Comparison of ENCODE assay signal across 21 cellular contexts in genomic region chr22:32591620-32592019, GRCh38.
DNase-seq lines count a peak whose midpoint lies in the region; ATAC-seq, FAIRE-seq and TF ChIP-seq lines count a peak whose summit lies in the region.
"Had no signal": no experiment of that assay in that cellular context is flagged by ENCODE, and none has a peak within 500 bp of the region (broad histone marks: within the 10 kb centered on the region; RNA-seq: fewer than 3 reads in every experiment).

No MANE protein-coding gene starts in this region.

- no peaks in the 10 kb centered on the region for H3K9me1 ChIP-seq in K562 (ENCODE audit: control insufficient read depth, insufficient read depth, low read length)

- H3K4me3 ChIP-seq in K562: no peak overlapping the region
- H3K4me3 ChIP-seq: cardiac muscle cell, left lung, pancreas, SJCRH30, tibial nerve had no signal

- no peak overlapping the region for H3K9ac ChIP-seq in K562 (ENCODE audit: insufficient read depth in 1 of 2, low read depth in 2 of 2, low read length in 2 of 2)

- no peak overlapping the region for H2AFZ ChIP-seq in K562 (ENCODE audit: low read depth, low read length)

- no peak for FAIRE-seq in K562 (lab: Jason Lieb, UNC)
- FAIRE-seq in GM12892 (lab: Jason Lieb, UNC): no peak
- FAIRE-seq: pancreas had no signal

- BruUV-seq in K562 (replicated peaks; lab: Mats Ljungman, UMichigan): no TSS peak

- H4K20me1 ChIP-seq in K562 (replicated peaks; ENCODE audit: control insufficient read depth, insufficient read depth, low read length): no peaks in the 10 kb centered on the region

- no peak for TF ChIP-seq RAD21 in K562 (CRISPR knock-in tag; conservative IDR thresholded peaks at IDR 0.05 in 1 of 2, IDR thresholded peaks at IDR 0.05 in 1 of 2)

- POLR2A ChIA-PET in K562 (lab: Yijun Ruan, JAX): interaction anchor here (0.9 kb wide), 1 partner anchor 11 kb away, joined by 3 read pairs; no protein-coding TSS in a partner anchor

- TF ChIP-seq CTCF in K562 (IDR thresholded peaks at IDR 0.05 in 2 of 3, conservative IDR thresholded peaks at IDR 0.05 in 1 of 3; ENCODE audit: insufficient read depth in 2 of 3, low read depth in 1 of 3, low read length in 3 of 3): no peak

- no peaks in the 10 kb centered on the region for H3K36me3 ChIP-seq in K562 (ENCODE audit: control insufficient read depth, insufficient read depth, low read length)
- H3K36me3 ChIP-seq: cardiac muscle cell, left lung, pancreas, SJCRH30, tibial nerve had no signal

- intact Hi-C loops in K562 (cut with micrococcal nuclease): no loop called here

- H3K79me2 ChIP-seq in K562 (ENCODE audit: control insufficient read depth, insufficient read depth, low read length): no peaks in the 10 kb centered on the region

- 38% methylated on average over 9 of the region's 9 CpGs for WGBS in K562 (ENCODE audit: insufficient coverage, low coverage, missing lambda C conversion rate)

- ATAC-seq in K562: no peak
- no peak for ATAC-seq in GM18520 (IDR thresholded peaks at IDR 0.05; ENCODE audit: unreplicated experiment)
- no peak for ATAC-seq in HG02678 (IDR thresholded peaks at IDR 0.05; ENCODE audit: unreplicated experiment)
- ATAC-seq: activated naive CD4-positive, alpha-beta T cell treated with anti-CD3 and anti-CD28 coated beads, Interleukin-2, amount 50 U/mL, for 72 hours; left lung; pancreas; stimulated activated effector memory CD8-positive, alpha-beta T cell treated with anti-CD3 and anti-CD28 coated beads, Interleukin-12 subunit alpha, Interleukin-12 subunit beta, amount 100 ng/mL, for 72 hours had no signal

- TF ChIP-seq POLR2A in K562 (conservative IDR thresholded peaks at IDR 0.05) (no peak), GM12892 (IDR thresholded peaks at IDR 0.05; ENCODE audit: low read depth, low read length) (no peak)

- no peak for TF ChIP-seq EP300 in K562 (IDR thresholded peaks at IDR 0.05; ENCODE audit: low read length)

- no peak overlapping the region for H3K4me2 ChIP-seq in K562 (ENCODE audit: insufficient read depth, low read length)

- DNase-seq in ELR (ENCODE audit: low read depth): peak; percentile 81
- peak; percentile 5 for DNase-seq in NCI-H460 (ENCODE audit: extremely low read depth, low read depth)
- no peak for DNase-seq in K562 (ENCODE audit: extremely low read depth in 1 of 4, low spot score in 3 of 4)
- peak; percentile 8 for DNase-seq in mesenteric fat pad (ENCODE audit: low spot score)
- no peak for DNase-seq in GM12892 (ENCODE audit: insufficient read length)
- no peak for DNase-seq in OCI-M2 (lab: John Stamatoyannopoulos, UW; ENCODE audit: unreplicated experiment)
- DNase-seq: activated CD4-positive, alpha-beta memory T cell treated with anti-CD3 and anti-CD28 coated beads for 36 hours; activated T-cell treated with anti-CD3 and anti-CD28 coated beads, Interleukin-2, amount 50 U/mL, for 48 hours; DMS153; left lung; NCI-H1436; NCI-H345; pancreas; SJCRH30 had no signal

- H3K27me3 ChIP-seq in K562 (ENCODE audit: control insufficient read depth in 2 of 2, insufficient read depth in 2 of 2, low read length in 2 of 2): no peaks in the 10 kb centered on the region
- H3K27me3 ChIP-seq: cardiac muscle cell, left lung, pancreas, SJCRH30, tibial nerve had no signal

- H3K27ac ChIP-seq in K562 (ENCODE audit: extremely low read depth, low read depth, low read length): no peak overlapping the region
- H3K27ac ChIP-seq: C4-2B, cardiac muscle cell, left lung, pancreas, SJCRH30, tibial nerve had no signal

- in situ Hi-C loops in K562 (cut with MboI): no loop called here

- H3K9me3 ChIP-seq in K562 (replicated peaks; ENCODE audit: control insufficient read depth, insufficient read depth, low read depth, low read length): peaks cover 6% of the 10 kb centered on the region; the same call in 1 of the 2 replicates
- H3K9me3 ChIP-seq: pancreas had no signal

- CTCF ChIA-PET in K562 (lab: Yijun Ruan, JAX; ENCODE audit: low intra/inter-chr PET ratio): no interaction called here

- H3K4me1 ChIP-seq in K562 (replicated peaks in 1 of 2; ENCODE audit: control insufficient read depth in 2 of 2, insufficient read depth in 2 of 2, low read length in 2 of 2): peaks cover 0 to 1% of the 10 kb centered on the region in 2 experiments; a peak in 1 of 5 replicates
- H3K4me1 ChIP-seq: left lung, pancreas, SJCRH30 had no signal

TF ChIP-seq in K562, 482 proteins besides CTCF, POLR2A, EP300 and RAD21 (continues in another document):
- TF ChIP-seq FOS (IDR thresholded peaks at IDR 0.05; ENCODE audit: extremely low read depth, insufficient read length) (no peak), MBD2 (IDR thresholded peaks at IDR 0.05; ENCODE audit: borderline replicate concordance, low read depth) (no peak), ATF4 (CRISPR knock-in tag; IDR thresholded peaks at IDR 0.05) (peak; percentile 88), ID3 (CRISPR knock-in tag; IDR thresholded peaks at IDR 0.05) (no peak), ID3 (tag; IDR thresholded peaks at IDR 0.05) (0 out of 2 replicates have a peak, but pooled peaks have one; percentile 37), ZBTB2 (IDR thresholded peaks at IDR 0.05) (no peak), HOXB6 (CRISPR knock-in tag; IDR thresholded peaks at IDR 0.05; ENCODE audit: borderline replicate concordance) (no peak), SMAD3 (CRISPR knock-in tag; conservative IDR thresholded peaks at IDR 0.05) (peak; percentile 86), ZNF174 (CRISPR knock-in tag; IDR thresholded peaks at IDR 0.05) (no peak), E2F3 (CRISPR knock-in tag; IDR thresholded peaks at IDR 0.05) (0 out of 2 replicates have a peak, but pooled peaks have one; percentile 41), E4F1 (CRISPR knock-in tag; IDR thresholded peaks at IDR 0.05; ENCODE audit: borderline replicate concordance) (no peak), ZNF239 (CRISPR knock-in tag; IDR thresholded peaks at IDR 0.05) (peak; percentile 77), TEAD4 (IDR thresholded peaks at IDR 0.05; ENCODE audit: low read length) (peak; percentile 47; the same call in 1 of the 2 replicates), TEAD4 (CRISPR knock-in tag; IDR thresholded peaks at IDR 0.05; ENCODE audit: borderline replicate concordance) (no peak), ZNF551 (CRISPR knock-in tag; IDR thresholded peaks at IDR 0.05) (no peak), NFIX (CRISPR knock-in tag; IDR thresholded peaks at IDR 0.05; ENCODE audit: low read depth) (no peak), PHB (CRISPR knock-in tag; IDR thresholded peaks at IDR 0.05) (no peak), ZBTB12 (CRISPR knock-in tag; IDR thresholded peaks at IDR 0.05) (0 out of 2 replicates have a peak, but pooled peaks have one; percentile 21), MAZ (CRISPR knock-in tag; conservative IDR thresholded peaks at IDR 0.05 in 1 of 2, IDR thresholded peaks at IDR 0.05 in 1 of 2) (peak in 1 of 2 experiments; percentile 52; a peak in 1 of 4 replicates)

Comparison
In these comparisons a context has a peak if more than half of its experiments do, and no peak if none do; other contexts are left out.
1. DNase-seq: peak in ELR (single experiment), NCI-H460 (single experiment) and mesenteric fat pad (single experiment); none in K562 (0 of 4), GM12892 (single experiment) and OCI-M2 (single experiment).